In genomic region chr9:92151691-92152393, GRCh38 we compare ENCODE assay signal across 8 cellular contexts. TPM values are rescaled to one million over a fixed set of nuclear protein-coding genes. Genes with fewer than 3 reads are reported as not detected.
A peak's percentile ranks its signal among the peaks of the same experiment; 100 is the strongest.
DNase-seq lines count a peak whose midpoint lies in the region; ATAC-seq and TF ChIP-seq lines count a peak whose summit lies in the region.

No MANE protein-coding gene starts in this region.

- H3K27ac ChIP-seq in right atrium auricular region (no peak overlapping the region), SK-N-SH (ENCODE audit: low read depth in 2 of 2, low read length in 1 of 2) (peak overlapping the region; percentile 78 to 87)
- H3K27ac ChIP-seq in CD8-positive, alpha-beta T cell (ENCODE audit: low read depth, low read length), result no peak overlapping the region

- TF ChIP-seq CTCF in right atrium auricular region (IDR thresholded peaks at IDR 0.05) (no peak), SK-N-SH (IDR thresholded peaks at IDR 0.05) (no peak), foreskin fibroblast (IDR thresholded peaks at IDR 0.05; ENCODE audit: low read depth, low read length) (no peak)
- no peak for TF ChIP-seq CTCF in CD8-positive, alpha-beta T cell (IDR thresholded peaks at IDR 0.05)

- intact Hi-C loops in left cardiac atrium (cut with DNase I), result no loop called here
- intact Hi-C loops in CD8-positive, alpha-beta T cell (cut with DNase I, micrococcal nuclease), result no loop called here

- H3K9me3 Mint-ChIP-seq in CD8-positive, alpha-beta T cell, result no peaks in the 10 kb centered on the region

- H3K27me3 ChIP-seq in right atrium auricular region (no peaks in the 10 kb centered on the region), SK-N-SH (ENCODE audit: insufficient read depth) (no peaks in the 10 kb centered on the region)
- H3K27me3 ChIP-seq in CD8-positive, alpha-beta T cell (ENCODE audit: insufficient read depth, low read length), result no peaks in the 10 kb centered on the region

- H3K4me3 ChIP-seq in right atrium auricular region (no peak overlapping the region), SK-N-SH (ENCODE audit: low read depth in 2 of 2, low read length in 1 of 2) (no peak overlapping the region), foreskin fibroblast (ENCODE audit: low read depth in 1 of 2, low read length in 2 of 2) (no peak overlapping the region)
- H3K4me3 ChIP-seq in CD8-positive, alpha-beta T cell (ENCODE audit: low read depth, low read length), result no peak overlapping the region

- H3K4me3 Mint-ChIP-seq in CD8-positive, alpha-beta T cell, result no peak overlapping the region

- no peaks in the 10 kb centered on the region for H4K20me1 ChIP-seq in SK-N-SH (ENCODE audit: insufficient read depth)

- peak overlapping the region; percentile 54; the same call in 1 of the 2 replicates for H2AFZ ChIP-seq in SK-N-SH (ENCODE audit: low read depth)

- DNase-seq in right atrium auricular region (ENCODE audit: low spot score) (peak; percentile 46), left cardiac atrium (no peak), SK-N-SH (peak; percentile 74), foreskin fibroblast (peak; percentile 81 to 86)
- DNase-seq in CD8-positive, alpha-beta T cell, result no peak
- DNase-seq in activated naive CD4-positive, alpha-beta T cell (lab: John Stamatoyannopoulos, UW), result no peak

- H3K9me3 ChIP-seq in right atrium auricular region, result no peaks in the 10 kb centered on the region
- no peaks in the 10 kb centered on the region for H3K9me3 ChIP-seq in SK-N-SH
- H3K9me3 ChIP-seq in CD8-positive, alpha-beta T cell (ENCODE audit: low read length), result no peaks in the 10 kb centered on the region

- WGBS in SK-N-SH (ENCODE audit: low lambda C conversion rate), result 43% methylated on average over 12 of the region's 15 CpGs

- TF ChIP-seq RAD21 in SK-N-SH (IDR thresholded peaks at IDR 0.05; ENCODE audit: low read length), result no peak

- H3K9ac ChIP-seq in SK-N-SH, result peak overlapping the region; percentile 26

- POLR2A ChIA-PET in SK-N-SH (lab: Yijun Ruan, JAX), result no interaction called here
- POLR2A ChIA-PET in CD8-positive, alpha-beta T cell (lab: Charles Lee), result no interaction called here

- H3K4me1 ChIP-seq in right atrium auricular region (peaks cover 0 to 10% of the 10 kb centered on the region in 2 donors), SK-N-SH (ENCODE audit: control insufficient read depth in 1 of 2, insufficient read depth in 2 of 2, low read depth in 1 of 2, low read length in 1 of 2) (peaks cover 30 to 31% of the 10 kb centered on the region in 2 experiments)
- no peaks in the 10 kb centered on the region for H3K4me1 ChIP-seq in CD8-positive, alpha-beta T cell (ENCODE audit: insufficient read depth, low read length)

- no peaks in the 10 kb centered on the region for H3K9me2 ChIP-seq in SK-N-SH

- no peaks in the 10 kb centered on the region for H3K36me3 Mint-ChIP-seq in CD8-positive, alpha-beta T cell

- H3K36me3 ChIP-seq in right atrium auricular region (no peaks in the 10 kb centered on the region), SK-N-SH (replicated peaks in 1 of 2; ENCODE audit: control insufficient read depth in 1 of 2, insufficient read depth in 2 of 2, low read length in 1 of 2) (no peaks in the 10 kb centered on the region)
- no peaks in the 10 kb centered on the region for H3K36me3 ChIP-seq in CD8-positive, alpha-beta T cell (ENCODE audit: insufficient read depth, low read length)

- CTCF ChIA-PET in SK-N-SH (lab: Yijun Ruan, JAX), result interaction anchor here (0.7 to 4.2 kb wide), 3 partner anchors 12 to 35 kb away, joined by 3 to 30 read pairs (median 4); no protein-coding TSS in a partner anchor
- CTCF ChIA-PET in CD8-positive, alpha-beta T cell (lab: Charles Lee), result no interaction called here

- peak overlapping the region; percentile 31 for H3K4me2 ChIP-seq in SK-N-SH

- TF ChIP-seq EP300 in SK-N-SH (IDR thresholded peaks at IDR 0.05; ENCODE audit: borderline replicate concordance in 1 of 2, low read depth in 1 of 2, low read length in 1 of 2), result peak; percentile 57 to 87; a peak in 3 of 4 replicates

- H3F3A ChIP-seq in SK-N-SH (replicated peaks; ENCODE audit: insufficient read depth), result peaks cover 12% of the 10 kb centered on the region

- ATAC-seq in left cardiac atrium (no peak), GM21528 (IDR thresholded peaks at IDR 0.05; ENCODE audit: low FRiP score, unreplicated experiment) (no peak), HG03045 (IDR thresholded peaks at IDR 0.05; ENCODE audit: unreplicated experiment) (no peak)
- ATAC-seq in CD8-positive, alpha-beta T cell, result no peak

- H3K27ac Mint-ChIP-seq in CD8-positive, alpha-beta T cell, result no peak overlapping the region

- no peaks in the 10 kb centered on the region for H3K79me2 ChIP-seq in SK-N-SH (ENCODE audit: insufficient read depth)

- peaks cover 7% of the 10 kb centered on the region for H3K27me3 Mint-ChIP-seq in CD8-positive, alpha-beta T cell (ENCODE audit: low read depth)

- no peaks in the 10 kb centered on the region for H3K4me1 Mint-ChIP-seq in CD8-positive, alpha-beta T cell (ENCODE audit: low read depth)

TF ChIP-seq in SK-N-SH, 30 proteins besides CTCF, POLR2A, EP300 and RAD21 (continues in another document):
- TF ChIP-seq FOSL2 (IDR thresholded peaks at IDR 0.05; ENCODE audit: borderline replicate concordance, low read depth), result peak; percentile 16; the same call in 1 of the 2 replicates
- TF ChIP-seq RXRA (IDR thresholded peaks at IDR 0.05; ENCODE audit: borderline replicate concordance, low read depth), result peak; percentile 53; the same call in 1 of the 2 replicates
- TF ChIP-seq TAF1 (IDR thresholded peaks at IDR 0.05; ENCODE audit: borderline replicate concordance, low read depth, low read length), result no peak
- no peak for TF ChIP-seq YY1 (IDR thresholded peaks at IDR 0.05; ENCODE audit: low read depth)
- TF ChIP-seq MAX (IDR thresholded peaks at IDR 0.05; ENCODE audit: low read depth), result no peak
- TF ChIP-seq JUND (IDR thresholded peaks at IDR 0.05), result peak; percentile 69
- TF ChIP-seq USF2 (IDR thresholded peaks at IDR 0.05; ENCODE audit: borderline replicate concordance, low read depth, low read length), result no peak
- peak; percentile 52 for TF ChIP-seq CHD2 (IDR thresholded peaks at IDR 0.05; ENCODE audit: low read length, partially characterized antibody)
- TF ChIP-seq MEF2A (IDR thresholded peaks at IDR 0.05; ENCODE audit: borderline replicate concordance, low read depth), result no peak
- TF ChIP-seq TCF12 (IDR thresholded peaks at IDR 0.05), result peak; percentile 93
- TF ChIP-seq ELF1 (IDR thresholded peaks at IDR 0.05), result no peak
- peak; percentile 40 for TF ChIP-seq RCOR1 (IDR thresholded peaks at IDR 0.05; ENCODE audit: low read length)
- TF ChIP-seq TEAD4 (IDR thresholded peaks at IDR 0.05; ENCODE audit: borderline replicate concordance, insufficient read depth), result no peak
- TF ChIP-seq PBX3 (IDR thresholded peaks at IDR 0.05), result peak; percentile 97
- TF ChIP-seq, protein P1, sequence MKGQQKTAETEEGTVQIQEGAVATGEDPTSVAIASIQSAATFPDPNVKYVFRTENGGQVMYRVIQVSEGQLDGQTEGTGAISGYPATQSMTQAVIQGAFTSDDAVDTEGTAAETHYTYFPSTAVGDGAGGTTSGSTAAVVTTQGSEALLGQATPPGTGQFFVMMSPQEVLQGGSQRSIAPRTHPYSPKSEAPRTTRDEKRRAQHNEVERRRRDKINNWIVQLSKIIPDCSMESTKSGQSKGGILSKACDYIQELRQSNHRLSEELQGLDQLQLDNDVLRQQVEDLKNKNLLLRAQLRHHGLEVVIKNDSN (IDR thresholded peaks at IDR 0.05; ENCODE audit: borderline replicate concordance, low read depth), result no peak
- TF ChIP-seq NFIC (IDR thresholded peaks at IDR 0.05; ENCODE audit: borderline replicate concordance), result peak; percentile 81
- no peak for TF ChIP-seq NRF1 (IDR thresholded peaks at IDR 0.05; ENCODE audit: low read depth, low read length)
- peak; percentile 50; the same call in 1 of the 2 replicates for TF ChIP-seq MXI1 (IDR thresholded peaks at IDR 0.05; ENCODE audit: low read depth, low read length)
- TF ChIP-seq SMC3 (IDR thresholded peaks at IDR 0.05; ENCODE audit: low read depth, low read length), result no peak
- TF ChIP-seq GATA2 (CRISPR knock-in tag; IDR thresholded peaks at IDR 0.05), result peak; percentile 93
- TF ChIP-seq RFX5 (IDR thresholded peaks at IDR 0.05; ENCODE audit: low read length), result no peak
- no peak for TF ChIP-seq EZH2phosphoT487 (IDR thresholded peaks at IDR 0.05; ENCODE audit: borderline replicate concordance, low read depth)
- peak; percentile 38; the same call in 1 of the 2 replicates for TF ChIP-seq POLR2AphosphoS5 (IDR thresholded peaks at IDR 0.05; ENCODE audit: low read depth, low read length)
- TF ChIP-seq GABPA (IDR thresholded peaks at IDR 0.05; ENCODE audit: low read depth), result no peak

RNA-seq across cellular contexts. Expression of gene SPTLC1, which starts 36.6 kb away (rescaled TPM):
- 10 to 100 TPM; 40.6 to 41.8 TPM for total RNA-seq in right atrium auricular region
- total RNA-seq in left cardiac atrium, result 10 to 100 TPM; 29.9 to 31.6 TPM
- polyA plus RNA-seq in SK-N-SH (2012; rRNA removed), result 53.9 and 62.0 TPM in 2 replicates
- 61.8 and 63.3 TPM in 2 replicates for polyA plus RNA-seq in SK-N-SH (2012; cell fraction: cytosol; rRNA removed)
- 43.2 and 78.6 TPM in 2 replicates for polyA plus RNA-seq in SK-N-SH (2012; cell fraction: nucleus; rRNA removed)
- 10 to 100 TPM; 41.4 to 41.9 TPM for total RNA-seq in CD8-positive, alpha-beta T cell

Comparison
In these comparisons a context has a peak if more than half of its experiments do, and no peak if none do; other contexts are left out.
1. DNase-seq: peak in right atrium auricular region (single experiment), SK-N-SH (single experiment) and foreskin fibroblast (2 of 2); none in left cardiac atrium (single experiment), CD8-positive, alpha-beta T cell (0 of 7) and activated naive CD4-positive, alpha-beta T cell (0 of 4).
2. H3K27ac ChIP-seq: peak in SK-N-SH (2 of 2); none in right atrium auricular region (0 of 2) and CD8-positive, alpha-beta T cell (single experiment).